1 cellular context compared by ENCODE assay signal in the genomic region with DNA sequence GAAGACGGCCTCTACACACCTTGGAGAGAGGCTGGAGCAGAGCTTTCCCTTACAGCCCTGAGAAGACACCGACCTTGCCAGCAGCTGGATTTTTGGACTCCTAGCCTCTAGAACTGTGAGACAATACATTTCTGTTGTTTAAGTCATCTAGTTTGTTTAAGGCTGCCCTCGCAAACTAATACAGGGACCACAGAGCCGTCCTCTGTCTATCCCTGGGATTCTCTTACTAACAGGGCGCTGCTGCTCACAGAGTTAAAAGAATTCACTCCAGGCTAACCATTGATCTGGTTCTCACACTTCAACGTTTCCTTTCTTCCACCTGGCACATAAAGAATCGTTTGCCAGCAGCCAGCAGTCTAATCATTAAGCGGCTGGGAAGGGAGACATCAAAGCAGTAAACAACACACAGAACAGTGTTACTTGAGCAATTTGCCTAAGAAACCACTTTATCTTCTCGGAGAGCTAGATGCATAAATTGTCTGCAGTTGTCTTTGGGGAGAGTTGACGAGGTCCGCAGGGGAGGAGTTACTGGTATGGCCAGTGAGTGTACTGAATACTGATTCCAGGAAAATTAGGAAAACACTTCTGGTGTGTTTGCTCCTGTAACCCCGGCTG.
TF ChIP-seq lines count a peak whose summit lies in the region.

No MANE protein-coding gene starts in this region.

TF ChIP-seq in GM23338, 12 proteins besides CTCF, POLR2A, EP300 and RAD21 (continued from another document):
- TF ChIP-seq STAT1 (IDR thresholded peaks at IDR 0.05; ENCODE audit: unreplicated experiment) = no peak
TF ChIP-seq in GM23338: peak in this region for 0.
